ENCODE assay signal across 8 cellular contexts in the genomic region with DNA sequence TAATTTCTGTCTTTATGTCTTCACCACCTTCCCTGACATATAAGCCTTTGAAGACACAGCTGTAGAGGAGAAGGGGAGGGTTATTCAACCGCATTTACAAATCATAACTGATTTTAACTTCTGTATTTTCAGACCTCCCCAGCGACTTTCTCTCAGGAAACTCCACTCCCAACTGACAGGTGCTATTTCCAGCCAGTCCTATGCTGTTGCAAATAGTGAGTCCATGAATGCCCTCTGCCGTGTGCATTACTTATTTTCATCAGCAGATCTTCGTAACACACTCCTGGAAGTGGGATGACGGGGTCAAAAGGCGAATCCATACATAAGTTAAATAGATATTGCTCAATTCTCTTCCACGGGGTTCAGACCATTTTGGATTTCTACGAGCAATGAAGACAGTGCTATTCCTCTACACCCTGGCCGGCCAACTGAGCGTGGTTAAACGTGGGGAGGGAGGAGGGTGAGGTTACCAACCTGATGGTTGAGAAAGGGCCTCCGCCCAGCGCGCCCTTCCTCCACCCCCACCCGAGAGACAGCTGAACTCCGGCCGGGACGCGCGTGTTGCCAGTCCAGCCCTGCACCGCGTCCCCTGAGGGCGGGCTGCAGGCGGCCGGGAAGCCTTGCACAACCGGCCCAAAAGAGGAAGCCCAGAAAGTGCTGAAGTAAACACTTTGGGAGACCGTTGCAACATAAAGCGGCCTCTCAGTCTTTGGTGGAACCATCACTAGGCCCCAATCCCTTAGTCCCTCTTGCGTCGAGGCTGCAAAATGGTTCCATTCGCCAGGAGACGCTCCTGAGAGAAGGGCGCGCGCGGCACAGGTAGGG. TPM values are rescaled to one million over a fixed set of nuclear protein-coding genes. Genes with fewer than 3 reads are reported as not detected.
DNase-seq lines count a peak whose midpoint lies in the region; ATAC-seq, FAIRE-seq and TF ChIP-seq lines count a peak whose summit lies in the region.

A gene with protein sequence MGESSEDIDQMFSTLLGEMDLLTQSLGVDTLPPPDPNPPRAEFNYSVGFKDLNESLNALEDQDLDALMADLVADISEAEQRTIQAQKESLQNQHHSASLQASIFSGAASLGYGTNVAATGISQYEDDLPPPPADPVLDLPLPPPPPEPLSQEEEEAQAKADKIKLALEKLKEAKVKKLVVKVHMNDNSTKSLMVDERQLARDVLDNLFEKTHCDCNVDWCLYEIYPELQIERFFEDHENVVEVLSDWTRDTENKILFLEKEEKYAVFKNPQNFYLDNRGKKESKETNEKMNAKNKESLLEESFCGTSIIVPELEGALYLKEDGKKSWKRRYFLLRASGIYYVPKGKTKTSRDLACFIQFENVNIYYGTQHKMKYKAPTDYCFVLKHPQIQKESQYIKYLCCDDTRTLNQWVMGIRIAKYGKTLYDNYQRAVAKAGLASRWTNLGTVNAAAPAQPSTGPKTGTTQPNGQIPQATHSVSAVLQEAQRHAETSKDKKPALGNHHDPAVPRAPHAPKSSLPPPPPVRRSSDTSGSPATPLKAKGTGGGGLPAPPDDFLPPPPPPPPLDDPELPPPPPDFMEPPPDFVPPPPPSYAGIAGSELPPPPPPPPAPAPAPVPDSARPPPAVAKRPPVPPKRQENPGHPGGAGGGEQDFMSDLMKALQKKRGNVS (plus strand): TSS at position 705 of the 825 bp plus-strand sequence. CDS start 53,986 bp downstream, outside the sequence.

- 30 to 32% methylated on average over 36 of the region's 36 CpGs for WGBS in pancreas, 2 donors

- H3K9me3 ChIP-seq in pancreas: no peaks in the 10 kb centered on the region

- H3K4me1 ChIP-seq in GM23338 (ENCODE audit: insufficient read depth): peaks cover 14% of the 10 kb centered on the region; the same call in 1 of the 2 replicates
- no peaks in the 10 kb centered on the region for H3K4me1 ChIP-seq in pancreas

- DNase-seq in GM10266 (ENCODE audit: extremely low spot score) (peak; percentile 47), GM23338 (ENCODE audit: low spot score) (peak; percentile 71), NAMALWA (ENCODE audit: low spot score) (peak; percentile 92), germinal center (ENCODE audit: low spot score) (peak; percentile 70), pancreas (peak; percentile 14 to 66 (median 40)), SK-N-DZ (ENCODE audit: low spot score) (no peak), NCI-H2171 (lab: John Stamatoyannopoulos, UW) (no peak)
- DNase-seq in activated T-helper 1 cell treated with anti-CD3 and anti-CD28 coated beads, Interleukin-12 subunit alpha, Interleukin-12 subunit beta, Interleukin-2, Interleukin-4 antibody, amounts not matched to agents 30 ng/mL and 10 ng/mL and 1 ng/mL, durations not matched to agents 14 hours and 24 hours and 36 hours (ENCODE audit: low spot score): peak; percentile 40

- peaks cover 6% of the 10 kb centered on the region; the same call in 2 of the 3 replicates for H3K4me1 Mint-ChIP-seq in GM23338
- peaks cover 51% of the 10 kb centered on the region for H3K4me1 Mint-ChIP-seq in activated T-helper 1 cell treated with anti-CD3 and anti-CD28 coated beads, Interleukin-12 subunit alpha, Interleukin-12 subunit beta, Interleukin-2, Interleukin-4 antibody, amounts not matched to agents 30 ng/mL and 10 ng/mL and 1 ng/mL, durations not matched to agents 14 hours and 24 hours and 36 hours (ENCODE audit: low read depth)

- peak within 1 kb of the TSS; percentile 85 for H3K4me2 ChIP-seq in GM23338

- no peak within 1 kb of the TSS for H3K27ac Mint-ChIP-seq in GM23338
- peak within 1 kb of the TSS; percentile 93 for H3K27ac Mint-ChIP-seq in activated T-helper 1 cell treated with anti-CD3 and anti-CD28 coated beads, Interleukin-12 subunit alpha, Interleukin-12 subunit beta, Interleukin-2, Interleukin-4 antibody, amounts not matched to agents 30 ng/mL and 10 ng/mL and 1 ng/mL, durations not matched to agents 14 hours and 24 hours and 36 hours

- H3K79me2 ChIP-seq in GM23338 (replicated peaks; ENCODE audit: insufficient read depth): no peaks in the 10 kb centered on the region

- H3K4me3 Mint-ChIP-seq in GM23338: peak within 1 kb of the TSS; percentile 67
- peak within 1 kb of the TSS; percentile 95 for H3K4me3 Mint-ChIP-seq in activated T-helper 1 cell treated with anti-CD3 and anti-CD28 coated beads, Interleukin-12 subunit alpha, Interleukin-12 subunit beta, Interleukin-2, Interleukin-4 antibody, amounts not matched to agents 30 ng/mL and 10 ng/mL and 1 ng/mL, durations not matched to agents 14 hours and 24 hours and 36 hours

- no peaks in the 10 kb centered on the region for H3K9me3 Mint-ChIP-seq in GM23338
- H3K9me3 Mint-ChIP-seq in activated T-helper 1 cell treated with anti-CD3 and anti-CD28 coated beads, Interleukin-12 subunit alpha, Interleukin-12 subunit beta, Interleukin-2, Interleukin-4 antibody, amounts not matched to agents 30 ng/mL and 10 ng/mL and 1 ng/mL, durations not matched to agents 14 hours and 24 hours and 36 hours: no peaks in the 10 kb centered on the region

- peak; percentile 86 for ATAC-seq in GM23338
- peak in 3 of 4 donors; percentile 76 to 87 (median 86) for ATAC-seq in pancreas

- peak within 1 kb of the TSS; percentile 99 for H2AFZ ChIP-seq in GM23338

- no peaks in the 10 kb centered on the region for H4K20me1 ChIP-seq in GM23338 (replicated peaks; ENCODE audit: insufficient read depth)

- intact Hi-C loops in activated T-helper 1 cell treated with anti-CD3 and anti-CD28 coated beads, Interleukin-12 subunit alpha, Interleukin-12 subunit beta, Interleukin-2, Interleukin-4 antibody, amounts not matched to agents 30 ng/mL and 10 ng/mL and 1 ng/mL, durations not matched to agents 14 hours and 24 hours and 36 hours (cut with micrococcal nuclease): loop anchor here (1.0 to 10.0 kb wide), 5 partner anchors 9 to 1067 kb away; a partner anchor contains a TSS
- intact Hi-C loops in pancreas (cut with DNase I): no loop called here

- H3F3A ChIP-seq in GM23338 (replicated peaks; ENCODE audit: low read depth): no peaks in the 10 kb centered on the region

- H3K9me2 ChIP-seq in GM23338 (ENCODE audit: insufficient read depth): 0 out of 2 replicates have a peak, but pooled peaks cover 3% of the 10 kb centered on the region

- no peaks in the 10 kb centered on the region for H3K36me3 ChIP-seq in GM23338 (ENCODE audit: insufficient read depth)
- no peaks in the 10 kb centered on the region for H3K36me3 ChIP-seq in pancreas

- H3K27me3 ChIP-seq in GM23338 (ENCODE audit: insufficient read depth) (peaks cover 38% of the 10 kb centered on the region), pancreas (no peaks in the 10 kb centered on the region)

- FAIRE-seq in pancreas (lab: Jason Lieb, UNC): no peak

- no peak within 1 kb of the TSS for H3K27ac ChIP-seq in GM23338 (ENCODE audit: low read depth)
- peak within 1 kb of the TSS in 3 of 4 donors; percentile 18 to 76 (median 68) for H3K27ac ChIP-seq in pancreas

- peak within 1 kb of the TSS; percentile 63 for H3K4me3 ChIP-seq in GM23338
- H3K4me3 ChIP-seq in pancreas: peak within 1 kb of the TSS; percentile 8 to 46 (median 20)

- peaks cover 10% of the 10 kb centered on the region for H3K27me3 Mint-ChIP-seq in GM23338 (ENCODE audit: insufficient read depth, low read depth, poor library complexity)
- H3K27me3 Mint-ChIP-seq in activated T-helper 1 cell treated with anti-CD3 and anti-CD28 coated beads, Interleukin-12 subunit alpha, Interleukin-12 subunit beta, Interleukin-2, Interleukin-4 antibody, amounts not matched to agents 30 ng/mL and 10 ng/mL and 1 ng/mL, durations not matched to agents 14 hours and 24 hours and 36 hours (ENCODE audit: insufficient read depth): no peaks in the 10 kb centered on the region

- TF ChIP-seq CTCF in GM10266 (IDR thresholded peaks at IDR 0.05; ENCODE audit: control insufficient read depth, insufficient read depth, low read depth, missing control alignments): no peak
- TF ChIP-seq CTCF in GM23338 (conservative IDR thresholded peaks at IDR 0.05; ENCODE audit: low read depth in 2 of 2): 0 out of 4 replicates have a peak, but pooled peaks of 1 of the 2 experiments have one; percentile 1
- no peak for TF ChIP-seq CTCF in pancreas (IDR thresholded peaks at IDR 0.05)

- no peaks in the 10 kb centered on the region for H3K36me3 Mint-ChIP-seq in GM23338 (ENCODE audit: low read depth)
- peaks cover 7% of the 10 kb centered on the region for H3K36me3 Mint-ChIP-seq in activated T-helper 1 cell treated with anti-CD3 and anti-CD28 coated beads, Interleukin-12 subunit alpha, Interleukin-12 subunit beta, Interleukin-2, Interleukin-4 antibody, amounts not matched to agents 30 ng/mL and 10 ng/mL and 1 ng/mL, durations not matched to agents 14 hours and 24 hours and 36 hours (ENCODE audit: low read depth)

TF ChIP-seq in GM23338, 12 proteins besides CTCF, POLR2A, EP300 and RAD21 (continues in another document):
- TF ChIP-seq POLR2AphosphoS5 (IDR thresholded peaks at IDR 0.05; ENCODE audit: low read depth): no peak

RNA-seq across cellular contexts. Expression of the gene that starts here (rescaled TPM):
- 0.14 TPM in 1 of 2 replicates, not detected in the other for total RNA-seq in GM23338 (2014; rRNA removed; shearing (Covaris generic))
- polyA plus RNA-seq in GM23338 (2016; fragmentation: Nextera tagmentation; extraction: Ambion mirVana) (0.07 and 0.16 TPM in 2 replicates), pancreas (1 to 10 TPM; 2.1 to 2.4 TPM)
- total RNA-seq in activated T-helper 1 cell treated with anti-CD3 and anti-CD28 coated beads, Interleukin-12 subunit alpha, Interleukin-12 subunit beta, Interleukin-2, Interleukin-4 antibody, amounts not matched to agents 30 ng/mL and 10 ng/mL and 1 ng/mL, durations not matched to agents 14 hours and 24 hours and 36 hours: 39.6 and 43.6 TPM in 2 replicates
- total RNA-seq in pancreas: 10 to 100 TPM in 1 of 6 donors, 1 to 10 TPM in 4, under 1 TPM in 1; 0.93 to 12.3 (median 3.6) TPM
- 0.09 TPM in 1 of 2 replicates, not detected in the other for polyA plus RNA-seq in SK-N-DZ (2014; cell fraction: cytosol; rRNA removed)
- polyA plus RNA-seq in SK-N-DZ (2014; cell fraction: nucleus; rRNA removed): 0.11 and 0.31 TPM in 2 replicates

Comparison
In these comparisons a context has a peak if more than half of its experiments do, and no peak if none do; other contexts are left out.
1. Peak in DNase-seq, ATAC-seq, H3K4me3 ChIP-seq and H3K4me2 ChIP-seq in GM23338; RNA of the gene not detected or under 1 TPM.
2. DNase-seq: peak in GM10266 (single experiment), NAMALWA (single experiment), activated T-helper 1 cell treated with anti-CD3 and anti-CD28 coated beads, Interleukin-12 subunit alpha, Interleukin-12 subunit beta, Interleukin-2, Interleukin-4 antibody, amounts not matched to agents 30 ng/mL and 10 ng/mL and 1 ng/mL, durations not matched to agents 14 hours and 24 hours and 36 hours (single experiment), germinal center (single experiment) and pancreas (6 of 6); none in SK-N-DZ (single experiment) and NCI-H2171 (single experiment).